Comparison of ENCODE assay signal across 23 cellular contexts in genomic region chr5:153752890-153753289, GRCh38.
A peak's percentile ranks its signal among the peaks of the same experiment; 100 is the strongest.
DNase-seq lines count a peak whose midpoint lies in the region; ATAC-seq, FAIRE-seq and TF ChIP-seq lines count a peak whose summit lies in the region.
"Had no signal": no experiment of that assay in that cellular context is flagged by ENCODE, and none has a peak within 500 bp of the region (broad histone marks: within the 10 kb centered on the region; RNA-seq: fewer than 3 reads in every experiment).

No MANE protein-coding gene starts in this region.

- H3K36me3 ChIP-seq in K562 (ENCODE audit: control insufficient read depth, insufficient read depth, low read length) (no peaks in the 10 kb centered on the region), osteoblast (ENCODE audit: insufficient read depth, low read length) (no peaks in the 10 kb centered on the region), smooth muscle cell (ENCODE audit: low read depth) (no peaks in the 10 kb centered on the region)
- H3K36me3 ChIP-seq: BLaER1, SJCRH30 had no signal

- H4K20me1 ChIP-seq in K562 (replicated peaks; ENCODE audit: control insufficient read depth, insufficient read depth, low read length) (no peaks in the 10 kb centered on the region), osteoblast (ENCODE audit: insufficient read depth, low read length) (no peaks in the 10 kb centered on the region), smooth muscle cell (ENCODE audit: low read depth) (no peaks in the 10 kb centered on the region)
- H4K20me1 ChIP-seq: BLaER1 had no signal

- H3K4me2 ChIP-seq in K562 (ENCODE audit: insufficient read depth, low read length) (no peak overlapping the region), osteoblast (ENCODE audit: insufficient read depth, low read length) (no peak overlapping the region), smooth muscle cell (no peak overlapping the region)
- H3K4me2 ChIP-seq: BLaER1 had no signal

- H3F3A ChIP-seq in smooth muscle cell (ENCODE audit: low read depth), result no peaks in the 10 kb centered on the region

- CTCF ChIA-PET in K562 (lab: Yijun Ruan, JAX; ENCODE audit: low intra/inter-chr PET ratio), result no interaction called here

- in situ Hi-C loops in KBM-7 (cut with MboI; ENCODE audit: low pct_unique_long_range_greater_than_20kb, low sequenced_read_pairs) (no loop called here), K562 (cut with MboI) (no loop called here)

- BruUV-seq in K562 (replicated peaks; lab: Mats Ljungman, UMichigan), result no TSS peak

- no peak for TF ChIP-seq RAD21 in K562 (CRISPR knock-in tag; conservative IDR thresholded peaks at IDR 0.05 in 1 of 2, IDR thresholded peaks at IDR 0.05 in 1 of 2)

- H3K9me3 ChIP-seq in K562 (replicated peaks; ENCODE audit: control insufficient read depth, insufficient read depth, low read depth, low read length) (no peaks in the 10 kb centered on the region), osteoblast (ENCODE audit: low read depth, low read length) (no peaks in the 10 kb centered on the region), smooth muscle cell (replicated peaks; ENCODE audit: low read depth) (no peaks in the 10 kb centered on the region)
- H3K9me3 ChIP-seq: BLaER1, Caco-2, SJCRH30 had no signal

- H3K9ac ChIP-seq in K562 (ENCODE audit: insufficient read depth in 1 of 2, low read depth in 2 of 2, low read length in 2 of 2) (no peak overlapping the region), smooth muscle cell (ENCODE audit: low read depth) (no peak overlapping the region)
- H3K9ac ChIP-seq: BLaER1 had no signal

- POLR2A ChIA-PET in K562 (lab: Yijun Ruan, JAX), result no interaction called here

- no peak for ATAC-seq in K562
- ATAC-seq in HG02938 (IDR thresholded peaks at IDR 0.05; ENCODE audit: unreplicated experiment), result no peak
- ATAC-seq in HG03521 (IDR thresholded peaks at IDR 0.05; ENCODE audit: unreplicated experiment), result no peak

- peak; percentile 71 for DNase-seq in KBM-7
- DNase-seq in OCI-M1 (lab: John Stamatoyannopoulos, UW), result peak; percentile 82
- DNase-seq in K562 (ENCODE audit: extremely low read depth in 1 of 4, low spot score in 3 of 4), result no peak
- DNase-seq in osteoblast (ENCODE audit: insufficient read length, low spot score, missing footprints), result peak; percentile 6
- DNase-seq in smooth muscle cell (lab: John Stamatoyannopoulos, UW; ENCODE audit: unreplicated experiment), result no peak
- DNase-seq: Caco-2; CD4-positive, alpha-beta T cell; DMS 273 treated with DMSO at 0.1 percent for 48 hours; Kasumi-1; MM.1S; NCI-H1092; NCI-H1436; NCI-H2029; NCI-H345; NCI-H524; NCI-H82; SJCRH30 had no signal

- no peak for TF ChIP-seq CTCF in K562 (IDR thresholded peaks at IDR 0.05 in 2 of 3, conservative IDR thresholded peaks at IDR 0.05 in 1 of 3; ENCODE audit: insufficient read depth in 2 of 3, low read depth in 1 of 3, low read length in 3 of 3)
- no peak for TF ChIP-seq CTCF in osteoblast (IDR thresholded peaks at IDR 0.05; ENCODE audit: extremely low read depth, low read depth, low read length)
- TF ChIP-seq CTCF in smooth muscle cell (IDR thresholded peaks at IDR 0.05; ENCODE audit: borderline replicate concordance, insufficient read depth, poor library complexity, severe bottlenecking), result no peak

- H2AFZ ChIP-seq in K562 (ENCODE audit: low read depth, low read length), result no peak overlapping the region
- no peak overlapping the region for H2AFZ ChIP-seq in osteoblast (ENCODE audit: low read length)
- H2AFZ ChIP-seq in smooth muscle cell (ENCODE audit: low read depth), result no peak overlapping the region

- no peaks in the 10 kb centered on the region for H3K79me2 ChIP-seq in K562 (ENCODE audit: control insufficient read depth, insufficient read depth, low read length)
- H3K79me2 ChIP-seq in osteoblast (ENCODE audit: insufficient read depth, low read length), result no peaks in the 10 kb centered on the region
- no peaks in the 10 kb centered on the region for H3K79me2 ChIP-seq in smooth muscle cell (ENCODE audit: low read depth)

- H3K27me3 ChIP-seq in K562 (ENCODE audit: control insufficient read depth in 2 of 2, insufficient read depth in 2 of 2, low read length in 2 of 2) (no peaks in the 10 kb centered on the region), osteoblast (ENCODE audit: insufficient read depth, low read length) (no peaks in the 10 kb centered on the region), smooth muscle cell (ENCODE audit: low read depth) (no peaks in the 10 kb centered on the region)
- H3K27me3 ChIP-seq: BLaER1 had no signal

- TF ChIP-seq EP300 in K562 (IDR thresholded peaks at IDR 0.05; ENCODE audit: low read length), result no peak

- intact Hi-C loops in K562 (cut with micrococcal nuclease), result no loop called here

- FAIRE-seq in K562 (lab: Jason Lieb, UNC), result no peak
- FAIRE-seq: GM18507, H1, RCC 7860 had no signal

- H3K4me1 ChIP-seq in K562 (replicated peaks in 1 of 2; ENCODE audit: control insufficient read depth in 2 of 2, insufficient read depth in 2 of 2, low read length in 2 of 2) (no peaks in the 10 kb centered on the region), osteoblast (ENCODE audit: insufficient read depth, low read length) (no peaks in the 10 kb centered on the region), smooth muscle cell (ENCODE audit: low read depth) (no peaks in the 10 kb centered on the region)
- H3K4me1 ChIP-seq: BLaER1, SJCRH30 had no signal

- TF ChIP-seq POLR2A in K562 (conservative IDR thresholded peaks at IDR 0.05), result no peak

- H3K27ac ChIP-seq in K562 (ENCODE audit: extremely low read depth, low read depth, low read length), result no peak overlapping the region
- H3K27ac ChIP-seq in osteoblast (ENCODE audit: low read depth, low read length), result no peak overlapping the region
- H3K27ac ChIP-seq in smooth muscle cell (ENCODE audit: low read depth), result no peak overlapping the region
- H3K27ac ChIP-seq: BLaER1, SJCRH30 had no signal

- H3K9me1 ChIP-seq in K562 (ENCODE audit: control insufficient read depth, insufficient read depth, low read length), result no peaks in the 10 kb centered on the region

- H3K4me3 ChIP-seq in K562 (no peak overlapping the region), osteoblast (ENCODE audit: insufficient read depth, low read length) (no peak overlapping the region), smooth muscle cell (no peak overlapping the region)
- H3K4me3 ChIP-seq: BLaER1, SJCRH30 had no signal

TF ChIP-seq in K562, 482 proteins besides CTCF, POLR2A, EP300 and RAD21:
- TF ChIP-seq KLF16 (IDR thresholded peaks at IDR 0.05) (no peak), FOXP4 (CRISPR knock-in tag; IDR thresholded peaks at IDR 0.05; ENCODE audit: borderline replicate concordance) (no peak), CBFA2T3 (IDR thresholded peaks at IDR 0.05) (peak; percentile 11; the same call in 1 of the 2 replicates), KLF10 (CRISPR knock-in tag; IDR thresholded peaks at IDR 0.05) (no peak), ZBTB5 (IDR thresholded peaks at IDR 0.05) (no peak), ZNF165 (CRISPR knock-in tag; IDR thresholded peaks at IDR 0.05; ENCODE audit: borderline replicate concordance) (no peak), MED1 (CRISPR knock-in tag; IDR thresholded peaks at IDR 0.05; ENCODE audit: borderline replicate concordance) (no peak), NUFIP1 (IDR thresholded peaks at IDR 0.05; ENCODE audit: partially characterized antibody) (no peak), KDM1A (IDR thresholded peaks at IDR 0.05) (peak in 1 of 2 experiments; percentile 31; a peak in 1 of 4 replicates), HOXB6 (CRISPR knock-in tag; IDR thresholded peaks at IDR 0.05; ENCODE audit: borderline replicate concordance) (no peak), PCBP2 (IDR thresholded peaks at IDR 0.05; ENCODE audit: low read depth, low read length, poor library complexity, severe bottlenecking) (no peak), ZNF766 (CRISPR knock-in tag; conservative IDR thresholded peaks at IDR 0.05) (0 out of 2 replicates have a peak, but pooled peaks have one; percentile 42)

Comparison
In these comparisons a context has a peak if more than half of its experiments do, and no peak if none do; other contexts are left out.
1. DNase-seq: peak in KBM-7 (single experiment), OCI-M1 (single experiment) and osteoblast (single experiment); none in K562 (0 of 4) and smooth muscle cell (single experiment).